ENCODE assay signal across 10 cellular contexts in the genomic region with DNA sequence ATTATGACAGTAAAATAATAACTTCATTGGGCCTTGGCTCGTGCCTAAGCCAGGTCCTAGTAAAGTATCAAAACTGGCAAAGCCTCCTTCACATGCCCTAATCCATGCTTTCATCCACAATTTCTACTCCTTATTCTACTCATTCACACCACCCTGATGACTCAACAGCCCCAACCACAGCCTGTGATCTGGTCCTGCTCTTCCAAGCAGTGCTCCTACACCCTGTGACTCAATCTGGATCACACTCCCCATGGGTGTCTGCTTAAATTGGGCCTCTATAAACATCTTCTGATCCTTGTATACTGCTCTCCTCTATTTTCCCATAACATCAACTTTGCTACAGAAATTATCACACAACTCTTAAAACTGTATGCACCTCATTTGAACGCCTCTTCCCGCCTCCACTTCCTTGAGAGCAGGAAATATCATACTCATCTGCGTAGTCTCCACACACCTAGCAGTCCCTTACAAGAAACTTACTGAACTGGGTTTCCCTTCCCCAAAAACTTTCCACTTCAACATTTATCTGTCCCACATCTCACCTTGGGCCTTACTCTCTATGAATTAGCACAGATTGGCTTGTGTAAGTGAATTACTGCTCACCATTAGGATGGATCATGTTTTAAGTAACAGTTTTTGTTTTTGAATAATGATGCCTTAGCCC. TPM values are rescaled to one million over a fixed set of nuclear protein-coding genes. Genes with fewer than 3 reads are reported as not detected.
DNase-seq lines count a peak whose midpoint lies in the region; TF ChIP-seq lines count a peak whose summit lies in the region.
"Had no signal": no experiment of that assay in that cellular context is flagged by ENCODE, and none has a peak within 500 bp of the region (broad histone marks: within the 10 kb centered on the region; RNA-seq: fewer than 3 reads in every experiment).

No MANE protein-coding gene starts in this region.

- H3K4me3 ChIP-seq in NB4 (ENCODE audit: low read depth, low read length): no peak overlapping the region
- no peak overlapping the region for H3K4me3 ChIP-seq in fibroblast of lung (replicated peaks in 1 of 4; ENCODE audit: control extremely low read depth in 1 of 4, insufficient read depth in 1 of 4, low read depth in 3 of 4, low read length in 4 of 4)
- no peak overlapping the region for H3K4me3 ChIP-seq in neuronal stem cell (ENCODE audit: low read length in 2 of 2)
- no peak overlapping the region for H3K4me3 ChIP-seq in adrenal gland
- H3K4me3 ChIP-seq in vagina: no peak overlapping the region
- H3K4me3 ChIP-seq in ascending aorta: no peak overlapping the region

- H3K14ac ChIP-seq in neuronal stem cell (ENCODE audit: low read length): no peak overlapping the region

- no peak overlapping the region for H2AK5ac ChIP-seq in neuronal stem cell (ENCODE audit: low read depth, low read length)

- no peak overlapping the region for H3K4ac ChIP-seq in neuronal stem cell (ENCODE audit: low read length)

- DNase-seq in stimulated activated CD4-positive, alpha-beta T cell treated with anti-CD3 and anti-CD28 coated beads, Interleukin-12 subunit alpha, Interleukin-12 subunit beta, amount 100 ng/mL, for 4 hours: peak; percentile 28
- no peak for DNase-seq in stimulated activated CD4-positive, alpha-beta T cell treated with anti-CD3 and anti-CD28 coated beads, Interleukin-4, amount 100 ng/mL, for 1 hour
- peak; percentile 16 for DNase-seq in NB4 (ENCODE audit: low read depth)
- peak; percentile 47 to 70 for DNase-seq in fibroblast of lung (ENCODE audit: low read depth in 2 of 2)
- no peak for DNase-seq in neuronal stem cell (ENCODE audit: low spot score)
- DNase-seq in adrenal gland: no peak
- no peak for DNase-seq in vagina (ENCODE audit: extremely low spot score in 2 of 2)
- DNase-seq in ascending aorta (ENCODE audit: low spot score in 2 of 2): no peak
- DNase-seq: NCI-H2081 had no signal

- no peak overlapping the region for H2AFZ ChIP-seq in fibroblast of lung (ENCODE audit: low read length)
- H2AFZ ChIP-seq in neuronal stem cell (ENCODE audit: low read length): no peak overlapping the region

- H3K79me1 ChIP-seq in neuronal stem cell (ENCODE audit: low read depth, low read length): no peaks in the 10 kb centered on the region

- H3K18ac ChIP-seq in neuronal stem cell (ENCODE audit: low read length): no peak overlapping the region

- no peak overlapping the region for H2BK12ac ChIP-seq in neuronal stem cell (ENCODE audit: low read length)

- no peak overlapping the region for H3K4me2 ChIP-seq in fibroblast of lung (ENCODE audit: extremely low read depth, insufficient read depth, low read length)
- no peak overlapping the region for H3K4me2 ChIP-seq in neuronal stem cell (ENCODE audit: insufficient read depth, low read length, poor library complexity, severe bottlenecking)

- H3K9ac ChIP-seq in fibroblast of lung (ENCODE audit: insufficient read depth, low read length) (no peak overlapping the region), neuronal stem cell (ENCODE audit: low read depth, low read length, poor library complexity) (no peak overlapping the region)

- H4K8ac ChIP-seq in neuronal stem cell (ENCODE audit: low read depth, low read length): no peak overlapping the region

- H3K79me2 ChIP-seq in fibroblast of lung (ENCODE audit: control insufficient read depth, insufficient read depth, low read length): no peaks in the 10 kb centered on the region

- H4K91ac ChIP-seq in neuronal stem cell (ENCODE audit: low read depth, low read length, poor library complexity): no peak overlapping the region

- no peak overlapping the region for H2BK15ac ChIP-seq in neuronal stem cell (ENCODE audit: low read length)

- no peak overlapping the region for H3K27ac ChIP-seq in fibroblast of lung (ENCODE audit: insufficient read depth, low read length)
- H3K27ac ChIP-seq in neuronal stem cell (replicated peaks; ENCODE audit: low read length): no peak overlapping the region
- no peak overlapping the region for H3K27ac ChIP-seq in adrenal gland
- no peak overlapping the region for H3K27ac ChIP-seq in vagina
- H3K27ac ChIP-seq in ascending aorta: no peak overlapping the region
- H3K27ac ChIP-seq: C4-2B had no signal

- H2BK5ac ChIP-seq in neuronal stem cell (ENCODE audit: low read length): no peak overlapping the region

- H3K27me3 ChIP-seq in fibroblast of lung (ENCODE audit: control insufficient read depth, insufficient read depth, low read length) (no peaks in the 10 kb centered on the region), neuronal stem cell (ENCODE audit: control insufficient read depth in 3 of 3, insufficient read depth in 3 of 3, low read depth in 1 of 3, low read length in 3 of 3) (no peaks in the 10 kb centered on the region), adrenal gland (no peaks in the 10 kb centered on the region), vagina (no peaks in the 10 kb centered on the region), ascending aorta (no peaks in the 10 kb centered on the region)

- H3K36me3 ChIP-seq in fibroblast of lung (ENCODE audit: control insufficient read depth, insufficient read depth, low read length) (peaks cover 6% of the 10 kb centered on the region), neuronal stem cell (replicated peaks in 1 of 2; ENCODE audit: control insufficient read depth in 2 of 2, insufficient read depth in 2 of 2, low read length in 2 of 2) (peaks cover 22 to 98% of the 10 kb centered on the region in 2 donors), adrenal gland (replicated peaks in 1 of 2) (peaks cover 0 to 92% of the 10 kb centered on the region in 2 donors), vagina (peaks cover 0 to 58% of the 10 kb centered on the region in 2 donors), ascending aorta (peaks cover 49 to 68% of the 10 kb centered on the region in 2 donors)

- no peak overlapping the region for H2BK120ac ChIP-seq in neuronal stem cell (ENCODE audit: low read depth, low read length)

- intact Hi-C loops in adrenal gland (cut with DNase I) (no loop called here), vagina (cut with DNase I) (no loop called here), ascending aorta (cut with DNase I) (no loop called here)

- peaks cover 4% of the 10 kb centered on the region for H3K4me1 ChIP-seq in fibroblast of lung (ENCODE audit: control insufficient read depth, extremely low read depth, insufficient read depth, low read length)
- H3K4me1 ChIP-seq in neuronal stem cell (ENCODE audit: control insufficient read depth in 2 of 2, insufficient read depth in 1 of 2, low read depth in 1 of 2, low read length in 2 of 2): no peaks in the 10 kb centered on the region
- no peaks in the 10 kb centered on the region for H3K4me1 ChIP-seq in adrenal gland (replicated peaks in 1 of 2)
- H3K4me1 ChIP-seq in vagina: no peaks in the 10 kb centered on the region
- H3K4me1 ChIP-seq in ascending aorta: no peaks in the 10 kb centered on the region

- WGBS in neuronal stem cell (ENCODE audit: extremely low coverage in 2 of 2, insufficient read length in 2 of 2, insufficient replicate concordance in 1 of 2), 2 donors: no CpG with 5 or more reads among the region's 4 CpGs
- 95 to 98% (median 97%) methylated on average over 4 of the region's 4 CpGs for WGBS in adrenal gland, 4 donors

- no peak for TF ChIP-seq CTCF in NB4 (IDR thresholded peaks at IDR 0.05; ENCODE audit: low read depth, low read length)
- no peak for TF ChIP-seq CTCF in fibroblast of lung (conservative IDR thresholded peaks at IDR 0.05 in 1 of 2, IDR thresholded peaks at IDR 0.05 in 1 of 2; ENCODE audit: low read depth in 1 of 2, low read length in 2 of 2)
- TF ChIP-seq CTCF in adrenal gland (IDR thresholded peaks at IDR 0.05): no peak
- no peak for TF ChIP-seq CTCF in vagina (IDR thresholded peaks at IDR 0.05)
- TF ChIP-seq CTCF in ascending aorta (IDR thresholded peaks at IDR 0.05): no peak

- TF ChIP-seq POLR2A in NB4 (IDR thresholded peaks at IDR 0.05; ENCODE audit: extremely low read depth, insufficient read length) (no peak), adrenal gland (IDR thresholded peaks at IDR 0.05) (no peak), vagina (IDR thresholded peaks at IDR 0.05) (no peak)

- H3K9me3 ChIP-seq in fibroblast of lung (ENCODE audit: control insufficient read depth, insufficient read depth, low read depth, low read length): no peaks in the 10 kb centered on the region
- H3K9me3 ChIP-seq in neuronal stem cell (replicated peaks in 1 of 2; ENCODE audit: control insufficient read depth in 2 of 2, insufficient read depth in 1 of 2, low read depth in 1 of 2, low read length in 2 of 2): no peaks in the 10 kb centered on the region
- no peaks in the 10 kb centered on the region for H3K9me3 ChIP-seq in adrenal gland (replicated peaks in 1 of 3)
- H3K9me3 ChIP-seq in vagina: no peaks in the 10 kb centered on the region
- H3K9me3 ChIP-seq in ascending aorta: no peaks in the 10 kb centered on the region

- H4K20me1 ChIP-seq in fibroblast of lung (ENCODE audit: control insufficient read depth, extremely low read depth, insufficient read depth, low read length): no peaks in the 10 kb centered on the region

- no peak overlapping the region for H3K23ac ChIP-seq in neuronal stem cell (ENCODE audit: low read depth, low read length, poor library complexity)

RNA-seq across cellular contexts. Expression of a gene that starts 15.9 kb away (rescaled TPM):
- total RNA-seq in fibroblast of lung: 53.9 and 54.8 TPM in 2 replicates
- 20.9 and 21.2 TPM in 2 replicates for polyA plus RNA-seq in fibroblast of lung
- 15.5 and 18.5 TPM in 2 replicates for polyA plus RNA-seq in fibroblast of lung (2012)
- polyA minus RNA-seq in fibroblast of lung (ENCODE audit: low replicate concordance): 7.7 and 23.2 TPM in 2 replicates
- 29.7 TPM for polyA plus RNA-seq in neuronal stem cell (2013, experiment 1 of 2)
- 29.8 TPM for polyA plus RNA-seq in neuronal stem cell (2013, experiment 2 of 2)
- total RNA-seq in adrenal gland: 10 to 100 TPM; 13.9 to 43.5 (median 33.0) TPM
- 10 to 100 TPM; 15.4 to 25.9 (median 15.4) TPM for polyA plus RNA-seq in adrenal gland
- 20.4 TPM for total RNA-seq in vagina
- 1.5 TPM for total RNA-seq in ascending aorta

RNA-seq across cellular contexts. Expression of a gene that starts 25.6 kb away (rescaled TPM):
- 0.17 and 0.26 TPM in 2 replicates for total RNA-seq in fibroblast of lung
- polyA plus RNA-seq in fibroblast of lung: 0.10 TPM in 1 of 2 replicates, not detected in the other
- not detected in 2 replicates for polyA plus RNA-seq in fibroblast of lung (2012)
- polyA minus RNA-seq in fibroblast of lung (ENCODE audit: low replicate concordance): not detected in 2 replicates
- 0.08 TPM for polyA plus RNA-seq in neuronal stem cell (2013, experiment 1 of 2)
- polyA plus RNA-seq in neuronal stem cell (2013, experiment 2 of 2): 0.04 TPM
- total RNA-seq in adrenal gland: under 1 TPM in 3 of 8 donors, not detected in 5; 0.14 to 0.26 (median 0.15) TPM
- polyA plus RNA-seq in adrenal gland: 1 to 10 TPM in 1 of 3 donors, under 1 TPM in 1, not detected in 1; 0.57 to 1.2 TPM
- total RNA-seq in vagina: not detected
- total RNA-seq in ascending aorta: not detected

Comparison
In these comparisons a context has a peak if more than half of its experiments do, and no peak if none do; other contexts are left out.
1. DNase-seq: peak in stimulated activated CD4-positive, alpha-beta T cell treated with anti-CD3 and anti-CD28 coated beads, Interleukin-12 subunit alpha, Interleukin-12 subunit beta, amount 100 ng/mL, for 4 hours (single experiment), NB4 (single experiment) and fibroblast of lung (2 of 2); none in stimulated activated CD4-positive, alpha-beta T cell treated with anti-CD3 and anti-CD28 coated beads, Interleukin-4, amount 100 ng/mL, for 1 hour (single experiment), neuronal stem cell (single experiment), adrenal gland (0 of 7), vagina (0 of 2) and ascending aorta (0 of 2).